29 cellular contexts compared by ENCODE assay signal in the genomic region with DNA sequence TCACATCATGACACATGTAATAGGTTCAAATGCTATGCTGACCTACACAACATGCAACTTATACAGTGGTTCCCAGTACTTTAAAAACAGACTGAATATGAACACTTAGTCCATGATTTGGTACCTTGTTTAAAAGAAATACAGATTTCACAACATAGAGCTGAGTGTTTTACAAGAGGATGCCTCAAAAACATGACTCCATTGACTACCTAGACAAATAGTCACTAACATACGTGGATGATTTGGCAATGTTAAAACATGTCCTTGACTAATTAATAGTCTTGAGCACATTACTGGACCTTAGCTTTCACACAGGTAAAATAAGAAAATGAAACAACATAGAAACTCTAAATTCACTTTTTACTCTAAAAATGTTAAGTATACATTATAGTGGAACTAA.
"Had no signal": no experiment of that assay in that cellular context is flagged by ENCODE, and none has a peak within 500 bp of the region (broad histone marks: within the 10 kb centered on the region; RNA-seq: fewer than 3 reads in every experiment).

No MANE protein-coding gene starts in this region.

- FAIRE-seq: colon, endometrium, endothelial cell of umbilical vein, frontal cortex had no signal

- ATAC-seq: effector memory CD8-positive, alpha-beta T cell; esophagus mucosa; foreskin keratinocyte; gastrocnemius medialis; gastroesophageal sphincter; heart left ventricle; heart right ventricle had no signal

- H3K27ac ChIP-seq: colonic mucosa, dorsolateral prefrontal cortex, epithelial cell of prostate, esophagus muscularis mucosa, esophagus squamous epithelium, foreskin keratinocyte, gastrocnemius medialis, gastroesophageal sphincter, heart left ventricle, heart right ventricle had no signal

- H3K4me3 ChIP-seq: colonic mucosa, coronary artery, dorsolateral prefrontal cortex, esophagus muscularis mucosa, esophagus squamous epithelium, gastrocnemius medialis, gastroesophageal sphincter, heart left ventricle, heart right ventricle had no signal

- H3K4me3 Mint-ChIP-seq: dendritic cell treated with granulocyte-macrophage colony-stimulating factor and Interleukin-4, amounts not matched to agents 40 ng/mL and 50 ng/mL, for 4 days; effector memory CD8-positive, alpha-beta T cell; endodermal cell had no signal

- H3K36me3 ChIP-seq: colonic mucosa, esophagus muscularis mucosa, esophagus squamous epithelium, gastrocnemius medialis, gastroesophageal sphincter, heart left ventricle, heart right ventricle had no signal

- H3K27ac Mint-ChIP-seq: dendritic cell treated with granulocyte-macrophage colony-stimulating factor and Interleukin-4, amounts not matched to agents 40 ng/mL and 50 ng/mL, for 4 days; effector memory CD8-positive, alpha-beta T cell; endodermal cell had no signal

- H3K27me3 ChIP-seq: colonic mucosa, dorsolateral prefrontal cortex, esophagus muscularis mucosa, esophagus squamous epithelium, foreskin keratinocyte, gastrocnemius medialis, gastroesophageal sphincter, heart left ventricle, heart right ventricle had no signal

- DNase-seq: colonic mucosa; cortex of kidney; dermis blood vessel endothelial cell; dorsolateral prefrontal cortex; effector CD4-positive, alpha-beta T cell; effector CD8-positive, alpha-beta T cell; effector memory CD4-positive, alpha-beta T cell; effector memory CD8-positive, alpha-beta T cell; endodermal cell; erythroblast; esophagus squamous epithelium; foreskin fibroblast; foreskin keratinocyte; foreskin melanocyte; gastrocnemius medialis; glutamatergic neuron; head of caudate nucleus; heart left ventricle; heart right ventricle had no signal

- H3K27me3 Mint-ChIP-seq: dendritic cell treated with granulocyte-macrophage colony-stimulating factor and Interleukin-4, amounts not matched to agents 40 ng/mL and 50 ng/mL, for 4 days; effector memory CD8-positive, alpha-beta T cell had no signal

- H3K4me1 ChIP-seq: colonic mucosa, esophagus squamous epithelium, foreskin keratinocyte, gastrocnemius medialis, gastroesophageal sphincter, heart left ventricle, heart right ventricle had no signal

- H3K9me3 Mint-ChIP-seq: dendritic cell treated with granulocyte-macrophage colony-stimulating factor and Interleukin-4, amounts not matched to agents 40 ng/mL and 50 ng/mL, for 4 days; effector memory CD8-positive, alpha-beta T cell; endodermal cell had no signal

- H3K9me3 ChIP-seq: colonic mucosa, esophagus muscularis mucosa, esophagus squamous epithelium, gastrocnemius medialis, gastroesophageal sphincter, heart left ventricle, heart right ventricle had no signal
